In the genomic region with DNA sequence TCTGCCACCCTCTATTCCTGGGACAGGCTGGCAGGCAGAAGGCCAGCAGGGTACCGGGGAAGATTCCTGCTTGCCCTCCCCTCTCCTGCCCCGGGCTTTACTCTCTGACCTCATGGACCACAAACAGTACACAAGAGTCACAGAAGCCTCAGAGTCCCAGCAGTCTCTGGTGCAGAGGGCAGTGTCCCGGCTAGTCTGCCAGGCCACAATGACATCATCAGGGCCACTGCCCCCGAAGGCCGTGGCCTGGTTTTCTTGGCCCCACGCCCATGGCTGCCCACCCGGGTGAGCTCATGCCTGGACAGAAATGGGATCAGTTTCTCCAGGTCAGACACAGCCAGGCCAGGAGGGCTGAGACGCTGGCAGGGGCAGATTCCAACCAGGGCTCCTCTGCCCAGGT, we compare ENCODE assay signal across 1 cellular context.
TF ChIP-seq lines count a peak whose summit lies in the region.

No MANE protein-coding gene starts in this region.

TF ChIP-seq in HepG2, 621 proteins besides CTCF, POLR2A, EP300 and RAD21 (continued from another document and continues in another):
- TF ChIP-seq, protein P1, sequence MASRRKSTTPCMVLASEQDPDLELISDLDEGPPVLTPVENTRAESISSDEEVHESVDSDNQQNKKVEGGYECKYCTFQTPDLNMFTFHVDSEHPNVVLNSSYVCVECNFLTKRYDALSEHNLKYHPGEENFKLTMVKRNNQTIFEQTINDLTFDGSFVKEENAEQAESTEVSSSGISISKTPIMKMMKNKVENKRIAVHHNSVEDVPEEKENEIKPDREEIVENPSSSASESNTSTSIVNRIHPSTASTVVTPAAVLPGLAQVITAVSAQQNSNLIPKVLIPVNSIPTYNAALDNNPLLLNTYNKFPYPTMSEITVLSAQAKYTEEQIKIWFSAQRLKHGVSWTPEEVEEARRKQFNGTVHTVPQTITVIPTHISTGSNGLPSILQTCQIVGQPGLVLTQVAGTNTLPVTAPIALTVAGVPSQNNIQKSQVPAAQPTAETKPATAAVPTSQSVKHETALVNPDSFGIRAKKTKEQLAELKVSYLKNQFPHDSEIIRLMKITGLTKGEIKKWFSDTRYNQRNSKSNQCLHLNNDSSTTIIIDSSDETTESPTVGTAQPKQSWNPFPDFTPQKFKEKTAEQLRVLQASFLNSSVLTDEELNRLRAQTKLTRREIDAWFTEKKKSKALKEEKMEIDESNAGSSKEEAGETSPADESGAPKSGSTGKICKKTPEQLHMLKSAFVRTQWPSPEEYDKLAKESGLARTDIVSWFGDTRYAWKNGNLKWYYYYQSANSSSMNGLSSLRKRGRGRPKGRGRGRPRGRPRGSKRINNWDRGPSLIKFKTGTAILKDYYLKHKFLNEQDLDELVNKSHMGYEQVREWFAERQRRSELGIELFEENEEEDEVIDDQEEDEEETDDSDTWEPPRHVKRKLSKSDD (CRISPR knock-in tag; IDR thresholded peaks at IDR 0.05; ENCODE audit: low read depth): no peak
- no peak for TF ChIP-seq SIN3B (IDR thresholded peaks at IDR 0.05; ENCODE audit: low read length)
- TF ChIP-seq ZNF792 (CRISPR knock-in tag; IDR thresholded peaks at IDR 0.05): no peak
- TF ChIP-seq, protein P2, sequence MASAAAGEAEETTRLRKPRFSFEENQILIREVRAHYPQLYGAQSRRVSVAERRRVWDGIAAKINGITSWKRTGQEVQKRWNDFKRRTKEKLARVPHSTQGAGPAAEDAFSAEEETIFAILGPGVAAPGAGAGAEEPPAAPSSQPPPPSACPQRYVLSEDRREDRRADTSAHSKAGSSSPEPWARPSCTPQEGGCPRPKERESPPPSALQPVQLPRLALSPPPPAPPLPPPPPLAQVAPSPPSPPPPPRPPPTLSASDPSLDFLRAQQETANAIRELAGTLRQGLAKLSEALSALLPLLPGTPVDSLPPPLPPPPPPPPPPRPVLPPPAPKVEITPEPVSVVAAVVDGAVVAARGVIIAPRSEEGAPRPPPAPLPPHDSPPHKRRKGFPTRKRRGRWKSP (CRISPR knock-in tag; IDR thresholded peaks at IDR 0.05): no peak; the same call in 1 of the 2 replicates
- TF ChIP-seq ZNF224 (CRISPR knock-in tag; IDR thresholded peaks at IDR 0.05): no peak
- TF ChIP-seq HOXA5 (CRISPR knock-in tag; IDR thresholded peaks at IDR 0.05): no peak
- no peak for TF ChIP-seq RELA (CRISPR knock-in tag; IDR thresholded peaks at IDR 0.05)
- TF ChIP-seq ZC3H13 (CRISPR knock-in tag; IDR thresholded peaks at IDR 0.05): no peak
- 0 out of 2 replicates have a peak, but pooled peaks have one; percentile 11 for TF ChIP-seq ELF3 (CRISPR knock-in tag; IDR thresholded peaks at IDR 0.05)
- no peak for TF ChIP-seq ZNF510 (CRISPR knock-in tag; IDR thresholded peaks at IDR 0.05; ENCODE audit: low read depth)
- no peak for TF ChIP-seq KLF16 (CRISPR knock-in tag; IDR thresholded peaks at IDR 0.05)
- TF ChIP-seq TRIM24 (CRISPR knock-in tag; IDR thresholded peaks at IDR 0.05): no peak
- no peak for TF ChIP-seq ZNF776 (CRISPR knock-in tag; IDR thresholded peaks at IDR 0.05)
- no peak for TF ChIP-seq IKZF4 (CRISPR knock-in tag; IDR thresholded peaks at IDR 0.05; ENCODE audit: borderline replicate concordance, low read depth, not compliant biosample characterization)
- TF ChIP-seq, protein P3, sequence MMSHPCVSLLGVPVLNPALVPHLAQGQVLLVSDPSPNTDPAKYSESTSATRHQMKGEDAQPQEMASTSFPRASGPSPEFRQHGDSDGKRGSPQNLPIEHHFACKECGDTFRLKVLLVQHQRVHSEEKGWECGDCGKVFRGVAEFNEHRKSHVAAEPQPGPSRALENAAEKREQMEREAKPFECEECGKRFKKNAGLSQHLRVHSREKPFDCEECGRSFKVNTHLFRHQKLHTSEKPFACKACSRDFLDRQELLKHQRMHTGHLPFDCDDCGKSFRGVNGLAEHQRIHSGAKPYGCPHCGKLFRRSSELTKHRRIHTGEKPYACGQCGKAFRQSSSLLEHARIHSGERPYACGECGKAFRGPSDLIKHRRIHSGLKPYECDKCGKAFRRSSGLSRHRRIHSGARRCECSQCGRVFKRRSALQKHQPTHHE (CRISPR knock-in tag; IDR thresholded peaks at IDR 0.05; ENCODE audit: borderline replicate concordance): no peak
- TF ChIP-seq SP5 (CRISPR knock-in tag; IDR thresholded peaks at IDR 0.05; ENCODE audit: borderline replicate concordance, low read depth): no peak
- TF ChIP-seq, protein P4, sequence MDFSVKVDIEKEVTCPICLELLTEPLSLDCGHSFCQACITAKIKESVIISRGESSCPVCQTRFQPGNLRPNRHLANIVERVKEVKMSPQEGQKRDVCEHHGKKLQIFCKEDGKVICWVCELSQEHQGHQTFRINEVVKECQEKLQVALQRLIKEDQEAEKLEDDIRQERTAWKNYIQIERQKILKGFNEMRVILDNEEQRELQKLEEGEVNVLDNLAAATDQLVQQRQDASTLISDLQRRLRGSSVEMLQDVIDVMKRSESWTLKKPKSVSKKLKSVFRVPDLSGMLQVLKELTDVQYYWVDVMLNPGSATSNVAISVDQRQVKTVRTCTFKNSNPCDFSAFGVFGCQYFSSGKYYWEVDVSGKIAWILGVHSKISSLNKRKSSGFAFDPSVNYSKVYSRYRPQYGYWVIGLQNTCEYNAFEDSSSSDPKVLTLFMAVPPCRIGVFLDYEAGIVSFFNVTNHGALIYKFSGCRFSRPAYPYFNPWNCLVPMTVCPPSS (IDR thresholded peaks at IDR 0.05): no peak
- TF ChIP-seq SMARCC2 (IDR thresholded peaks at IDR 0.05): no peak
- TF ChIP-seq EZH2 (conservative IDR thresholded peaks at IDR 0.05; ENCODE audit: low read depth, low read length): no peak
- TF ChIP-seq ISX (CRISPR knock-in tag; conservative IDR thresholded peaks at IDR 0.05): no peak
- no peak for TF ChIP-seq ZNF17 (CRISPR knock-in tag; IDR thresholded peaks at IDR 0.05)
- TF ChIP-seq TAF1 (CRISPR knock-in tag; IDR thresholded peaks at IDR 0.05): no peak
- TF ChIP-seq, protein P5, sequence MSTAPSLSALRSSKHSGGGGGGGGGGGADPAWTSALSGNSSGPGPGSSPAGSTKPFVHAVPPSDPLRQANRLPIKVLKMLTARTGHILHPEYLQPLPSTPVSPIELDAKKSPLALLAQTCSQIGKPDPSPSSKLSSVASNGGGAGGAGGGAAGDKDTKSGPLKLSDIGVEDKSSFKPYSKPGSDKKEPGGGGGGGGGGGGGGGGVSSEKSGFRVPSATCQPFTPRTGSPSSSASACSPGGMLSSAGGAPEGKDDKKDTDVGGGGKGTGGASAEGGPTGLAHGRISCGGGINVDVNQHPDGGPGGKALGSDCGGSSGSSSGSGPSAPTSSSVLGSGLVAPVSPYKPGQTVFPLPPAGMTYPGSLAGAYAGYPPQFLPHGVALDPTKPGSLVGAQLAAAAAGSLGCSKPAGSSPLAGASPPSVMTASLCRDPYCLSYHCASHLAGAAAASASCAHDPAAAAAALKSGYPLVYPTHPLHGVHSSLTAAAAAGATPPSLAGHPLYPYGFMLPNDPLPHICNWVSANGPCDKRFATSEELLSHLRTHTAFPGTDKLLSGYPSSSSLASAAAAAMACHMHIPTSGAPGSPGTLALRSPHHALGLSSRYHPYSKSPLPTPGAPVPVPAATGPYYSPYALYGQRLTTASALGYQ (CRISPR knock-in tag; IDR thresholded peaks at IDR 0.05): no peak
- no peak for TF ChIP-seq NCOR1 (IDR thresholded peaks at IDR 0.05; ENCODE audit: borderline replicate concordance, low read length)
- TF ChIP-seq ZNF547 (CRISPR knock-in tag; IDR thresholded peaks at IDR 0.05): no peak
- TF ChIP-seq, protein P6, sequence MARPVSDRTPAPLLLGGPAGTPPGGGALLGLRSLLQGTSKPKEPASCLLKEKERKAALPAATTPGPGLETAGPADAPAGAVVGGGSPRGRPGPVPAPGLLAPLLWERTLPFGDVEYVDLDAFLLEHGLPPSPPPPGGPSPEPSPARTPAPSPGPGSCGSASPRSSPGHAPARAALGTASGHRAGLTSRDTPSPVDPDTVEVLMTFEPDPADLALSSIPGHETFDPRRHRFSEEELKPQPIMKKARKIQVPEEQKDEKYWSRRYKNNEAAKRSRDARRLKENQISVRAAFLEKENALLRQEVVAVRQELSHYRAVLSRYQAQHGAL (CRISPR knock-in tag; IDR thresholded peaks at IDR 0.05; ENCODE audit: not compliant biosample characterization): no peak
- TF ChIP-seq EHMT2 (IDR thresholded peaks at IDR 0.05; ENCODE audit: borderline replicate concordance, low read depth, low read length): no peak
- peak; percentile 59 for TF ChIP-seq SAP130 (CRISPR knock-in tag; IDR thresholded peaks at IDR 0.05; ENCODE audit: low read depth)
- no peak for TF ChIP-seq ARNT2 (CRISPR knock-in tag; IDR thresholded peaks at IDR 0.05; ENCODE audit: low read depth)
- TF ChIP-seq ZNF101 (CRISPR knock-in tag; IDR thresholded peaks at IDR 0.05; ENCODE audit: borderline replicate concordance, low read depth): no peak
- TF ChIP-seq ZNF652 (CRISPR knock-in tag; IDR thresholded peaks at IDR 0.05; ENCODE audit: borderline replicate concordance, low read depth): no peak
- TF ChIP-seq ZNF670 (CRISPR knock-in tag; IDR thresholded peaks at IDR 0.05; ENCODE audit: borderline replicate concordance): no peak
- TF ChIP-seq, protein P7, sequence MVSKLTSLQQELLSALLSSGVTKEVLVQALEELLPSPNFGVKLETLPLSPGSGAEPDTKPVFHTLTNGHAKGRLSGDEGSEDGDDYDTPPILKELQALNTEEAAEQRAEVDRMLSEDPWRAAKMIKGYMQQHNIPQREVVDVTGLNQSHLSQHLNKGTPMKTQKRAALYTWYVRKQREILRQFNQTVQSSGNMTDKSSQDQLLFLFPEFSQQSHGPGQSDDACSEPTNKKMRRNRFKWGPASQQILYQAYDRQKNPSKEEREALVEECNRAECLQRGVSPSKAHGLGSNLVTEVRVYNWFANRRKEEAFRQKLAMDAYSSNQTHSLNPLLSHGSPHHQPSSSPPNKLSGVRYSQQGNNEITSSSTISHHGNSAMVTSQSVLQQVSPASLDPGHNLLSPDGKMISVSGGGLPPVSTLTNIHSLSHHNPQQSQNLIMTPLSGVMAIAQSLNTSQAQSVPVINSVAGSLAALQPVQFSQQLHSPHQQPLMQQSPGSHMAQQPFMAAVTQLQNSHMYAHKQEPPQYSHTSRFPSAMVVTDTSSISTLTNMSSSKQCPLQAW (CRISPR knock-in tag; IDR thresholded peaks at IDR 0.05): peak; percentile 61; the same call in 1 of the 2 replicates
- TF ChIP-seq RCOR2 (CRISPR knock-in tag; IDR thresholded peaks at IDR 0.05): no peak
- peak; percentile 53; the same call in 1 of the 2 replicates for TF ChIP-seq ZFX (CRISPR knock-in tag; IDR thresholded peaks at IDR 0.05; ENCODE audit: low read depth)
- no peak for TF ChIP-seq KDM4B (CRISPR knock-in tag; IDR thresholded peaks at IDR 0.05)
- TF ChIP-seq ZFP41 (CRISPR knock-in tag; IDR thresholded peaks at IDR 0.05; ENCODE audit: borderline replicate concordance): no peak
- TF ChIP-seq NR2C2 (CRISPR knock-in tag; IDR thresholded peaks at IDR 0.05; ENCODE audit: borderline replicate concordance): peak; percentile 37; the same call in 1 of the 2 replicates
- TF ChIP-seq ZNF775 (CRISPR knock-in tag; IDR thresholded peaks at IDR 0.05; ENCODE audit: borderline replicate concordance): no peak
- no peak for TF ChIP-seq TARDBP (CRISPR knock-in tag; IDR thresholded peaks at IDR 0.05)
- TF ChIP-seq SMC3 (IDR thresholded peaks at IDR 0.05; ENCODE audit: low read length): no peak
- no peak for TF ChIP-seq KDM5A (IDR thresholded peaks at IDR 0.05; ENCODE audit: borderline replicate concordance, low read length)
- no peak for TF ChIP-seq ZNF629 (CRISPR knock-in tag; conservative IDR thresholded peaks at IDR 0.05)
- peak; percentile 14; the same call in 1 of the 2 replicates for TF ChIP-seq FOXO1 (CRISPR knock-in tag; IDR thresholded peaks at IDR 0.05)
- TF ChIP-seq BCL6 (CRISPR knock-in tag; IDR thresholded peaks at IDR 0.05): no peak
- no peak for TF ChIP-seq HES4 (CRISPR knock-in tag; IDR thresholded peaks at IDR 0.05; ENCODE audit: borderline replicate concordance)
- no peak for TF ChIP-seq KLF11 (CRISPR knock-in tag; IDR thresholded peaks at IDR 0.05)
- TF ChIP-seq, protein P8, sequence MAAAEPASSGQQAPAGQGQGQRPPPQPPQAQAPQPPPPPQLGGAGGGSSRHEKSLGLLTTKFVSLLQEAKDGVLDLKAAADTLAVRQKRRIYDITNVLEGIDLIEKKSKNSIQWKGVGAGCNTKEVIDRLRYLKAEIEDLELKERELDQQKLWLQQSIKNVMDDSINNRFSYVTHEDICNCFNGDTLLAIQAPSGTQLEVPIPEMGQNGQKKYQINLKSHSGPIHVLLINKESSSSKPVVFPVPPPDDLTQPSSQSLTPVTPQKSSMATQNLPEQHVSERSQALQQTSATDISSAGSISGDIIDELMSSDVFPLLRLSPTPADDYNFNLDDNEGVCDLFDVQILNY (CRISPR knock-in tag; conservative IDR thresholded peaks at IDR 0.05): no peak
- no peak for TF ChIP-seq HMGA1 (CRISPR knock-in tag; conservative IDR thresholded peaks at IDR 0.05)
- TF ChIP-seq MTF1 (CRISPR knock-in tag; IDR thresholded peaks at IDR 0.05): no peak
- peak; percentile 22; the same call in 1 of the 2 replicates for TF ChIP-seq HMG20A (CRISPR knock-in tag; IDR thresholded peaks at IDR 0.05; ENCODE audit: borderline replicate concordance)
- no peak for TF ChIP-seq ZMYM2 (CRISPR knock-in tag; IDR thresholded peaks at IDR 0.05)
- TF ChIP-seq MED13 (CRISPR knock-in tag; IDR thresholded peaks at IDR 0.05): no peak
- TF ChIP-seq THYN1 (CRISPR knock-in tag; IDR thresholded peaks at IDR 0.05; ENCODE audit: borderline replicate concordance, low read depth): no peak
- TF ChIP-seq, protein P9, sequence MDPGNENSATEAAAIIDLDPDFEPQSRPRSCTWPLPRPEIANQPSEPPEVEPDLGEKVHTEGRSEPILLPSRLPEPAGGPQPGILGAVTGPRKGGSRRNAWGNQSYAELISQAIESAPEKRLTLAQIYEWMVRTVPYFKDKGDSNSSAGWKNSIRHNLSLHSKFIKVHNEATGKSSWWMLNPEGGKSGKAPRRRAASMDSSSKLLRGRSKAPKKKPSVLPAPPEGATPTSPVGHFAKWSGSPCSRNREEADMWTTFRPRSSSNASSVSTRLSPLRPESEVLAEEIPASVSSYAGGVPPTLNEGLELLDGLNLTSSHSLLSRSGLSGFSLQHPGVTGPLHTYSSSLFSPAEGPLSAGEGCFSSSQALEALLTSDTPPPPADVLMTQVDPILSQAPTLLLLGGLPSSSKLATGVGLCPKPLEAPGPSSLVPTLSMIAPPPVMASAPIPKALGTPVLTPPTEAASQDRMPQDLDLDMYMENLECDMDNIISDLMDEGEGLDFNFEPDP (CRISPR knock-in tag; conservative IDR thresholded peaks at IDR 0.05): no peak
- TF ChIP-seq PHF21A (CRISPR knock-in tag; IDR thresholded peaks at IDR 0.05): peak; percentile 49
- TF ChIP-seq, protein P10, sequence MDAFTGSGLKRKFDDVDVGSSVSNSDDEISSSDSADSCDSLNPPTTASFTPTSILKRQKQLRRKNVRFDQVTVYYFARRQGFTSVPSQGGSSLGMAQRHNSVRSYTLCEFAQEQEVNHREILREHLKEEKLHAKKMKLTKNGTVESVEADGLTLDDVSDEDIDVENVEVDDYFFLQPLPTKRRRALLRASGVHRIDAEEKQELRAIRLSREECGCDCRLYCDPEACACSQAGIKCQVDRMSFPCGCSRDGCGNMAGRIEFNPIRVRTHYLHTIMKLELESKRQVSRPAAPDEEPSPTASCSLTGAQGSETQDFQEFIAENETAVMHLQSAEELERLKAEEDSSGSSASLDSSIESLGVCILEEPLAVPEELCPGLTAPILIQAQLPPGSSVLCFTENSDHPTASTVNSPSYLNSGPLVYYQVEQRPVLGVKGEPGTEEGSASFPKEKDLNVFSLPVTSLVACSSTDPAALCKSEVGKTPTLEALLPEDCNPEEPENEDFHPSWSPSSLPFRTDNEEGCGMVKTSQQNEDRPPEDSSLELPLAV (CRISPR knock-in tag; conservative IDR thresholded peaks at IDR 0.05; ENCODE audit: low read depth): no peak
- TF ChIP-seq NFIC (IDR thresholded peaks at IDR 0.05; ENCODE audit: low read length): no peak
